In the genomic region with DNA sequence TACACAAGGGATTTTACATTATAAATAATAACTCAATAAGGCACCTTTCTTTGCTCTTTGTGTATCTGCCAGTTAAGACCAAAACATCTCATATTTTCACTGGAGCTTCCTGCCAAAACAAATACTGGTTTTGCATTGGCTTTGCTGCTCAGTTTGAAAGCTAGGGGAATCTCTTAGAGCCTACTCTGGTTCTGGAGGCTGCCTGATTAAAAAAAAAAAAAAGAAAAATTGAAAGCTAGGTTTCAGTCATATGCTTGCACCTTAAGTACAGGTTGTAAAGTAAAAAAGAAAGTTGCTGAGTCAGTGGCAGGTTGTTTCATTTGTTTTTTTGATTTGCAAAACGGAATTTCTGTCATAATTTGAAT, we compare ENCODE assay signal across 1 cellular context.
TF ChIP-seq lines count a peak whose summit lies in the region.

No MANE protein-coding gene starts in this region.

TF ChIP-seq in HepG2, 621 proteins besides CTCF, POLR2A, EP300 and RAD21 (continued from another document):
- TF ChIP-seq ZNF407 (CRISPR knock-in tag; IDR thresholded peaks at IDR 0.05; ENCODE audit: not compliant biosample characterization) (no peak), NPAS2 (CRISPR knock-in tag; IDR thresholded peaks at IDR 0.05; ENCODE audit: borderline replicate concordance) (no peak), MEIS1 (CRISPR knock-in tag; IDR thresholded peaks at IDR 0.05; ENCODE audit: borderline replicate concordance) (no peak), MAFF (IDR thresholded peaks at IDR 0.05; ENCODE audit: low read depth, low read length) (peak; percentile 36; the same call in 1 of the 2 replicates), HNF1B (CRISPR knock-in tag; IDR thresholded peaks at IDR 0.05) (no peak)
